18 cellular contexts compared by ENCODE assay signal in genomic region chr3:191301982-191302381, GRCh38. TPM values are rescaled to one million over a fixed set of nuclear protein-coding genes. Genes with fewer than 3 reads are reported as not detected.
DNase-seq lines count a peak whose midpoint lies in the region; ATAC-seq and TF ChIP-seq lines count a peak whose summit lies in the region.
"Had no signal": no experiment of that assay in that cellular context is flagged by ENCODE, and none has a peak within 500 bp of the region (broad histone marks: within the 10 kb centered on the region; RNA-seq: fewer than 3 reads in every experiment).

No MANE protein-coding gene starts in this region.

- H3K4me3 Mint-ChIP-seq in GM23338 (no peak overlapping the region), activated B cell treated with CpG ODN at 0.5 μM for 24 hours (no peak overlapping the region), memory B cell (peak overlapping the region; percentile 5)

- H3F3A ChIP-seq in GM23338 (replicated peaks; ENCODE audit: low read depth): no peaks in the 10 kb centered on the region

- H3K4me1 ChIP-seq in GM23338 (ENCODE audit: insufficient read depth): peaks cover 12% of the 10 kb centered on the region

- H3K4me3 ChIP-seq in GM23338: no peak overlapping the region
- H3K4me3 ChIP-seq: PC-9 had no signal

- H3K36me3 ChIP-seq in GM23338 (ENCODE audit: insufficient read depth): no peaks in the 10 kb centered on the region

- no peaks in the 10 kb centered on the region for H3K36me3 Mint-ChIP-seq in GM23338 (ENCODE audit: low read depth)
- peaks cover 2% of the 10 kb centered on the region for H3K36me3 Mint-ChIP-seq in activated B cell treated with CpG ODN at 0.5 μM for 24 hours (ENCODE audit: low read depth)
- H3K36me3 Mint-ChIP-seq in memory B cell: peaks cover 2% of the 10 kb centered on the region

- CTCF ChIA-PET in activated B cell treated with CpG ODN at 0.5 μM for 24 hours (lab: Charles Lee): no interaction called here

- TF ChIP-seq CTCF in GM23338 (conservative IDR thresholded peaks at IDR 0.05; ENCODE audit: low read depth in 2 of 2) (no peak), activated B cell treated with CpG ODN at 0.5 μM for 24 hours (IDR thresholded peaks at IDR 0.05) (no peak)

- intact Hi-C loops in activated B cell treated with CpG ODN at 0.5 μM for 24 hours (cut with micrococcal nuclease): loop anchor here (1.0 to 2.0 kb wide), 4 partner anchors 12 to 57 kb away; partner anchors contain the start of gene CCDC50

- POLR2A ChIA-PET in activated B cell treated with CpG ODN at 0.5 μM for 24 hours (lab: Charles Lee): interaction anchor here (1.1 to 2.0 kb wide), 4 partner anchors 27 to 57 kb away, joined by 3 to 33 read pairs (median 8); partner anchors contain the start of genes CCDC50 and UTS2B

- H3K27ac ChIP-seq in GM23338 (ENCODE audit: low read depth): no peak overlapping the region
- H3K27ac ChIP-seq: PC-9 had no signal

- H3K27ac Mint-ChIP-seq in GM23338 (no peak overlapping the region), activated B cell treated with CpG ODN at 0.5 μM for 24 hours (peak overlapping the region; percentile 97), memory B cell (peak overlapping the region; percentile 75)

- H3K9me2 ChIP-seq in GM23338 (ENCODE audit: insufficient read depth): no peaks in the 10 kb centered on the region

- H4K20me1 ChIP-seq in GM23338 (replicated peaks; ENCODE audit: insufficient read depth): no peaks in the 10 kb centered on the region

- no peaks in the 10 kb centered on the region for H3K27me3 ChIP-seq in GM23338 (ENCODE audit: insufficient read depth)

- DNase-seq in GM23338 (ENCODE audit: low spot score) (peak; percentile 73), activated B cell treated with CpG ODN at 0.5 μM for 24 hours (no peak), memory B cell (ENCODE audit: low spot score in 2 of 2) (no peak), NAMALWA (ENCODE audit: low spot score) (no peak)
- DNase-seq: C1 segment of cervical spinal cord, DMS79, HCEC 1CT, KG1, MV-4-11, NCI-H187, NCI-H2107, NCI-H510A treated with DMSO at 0.1 percent for 48 hours, NCI-H774 had no signal

- ATAC-seq in GM23338 (peak; percentile 84), activated B cell treated with CpG ODN at 0.5 μM for 24 hours (ENCODE audit: low read depth) (no peak), memory B cell (ENCODE audit: low read depth) (no peak), esophagus mucosa (no peak), HG03460 (IDR thresholded peaks at IDR 0.05; ENCODE audit: unreplicated experiment) (no peak), GM18870 (IDR thresholded peaks at IDR 0.05; ENCODE audit: unreplicated experiment) (no peak)
- ATAC-seq: HepG2 had no signal

- H3K9me3 Mint-ChIP-seq in GM23338 (no peaks in the 10 kb centered on the region), activated B cell treated with CpG ODN at 0.5 μM for 24 hours (peaks cover 5% of the 10 kb centered on the region), memory B cell (no peaks in the 10 kb centered on the region)

- H2AFZ ChIP-seq in GM23338: no peak overlapping the region
- H2AFZ ChIP-seq: PC-9 had no signal

- no peak overlapping the region for H3K4me2 ChIP-seq in GM23338
- H3K4me2 ChIP-seq: PC-9 had no signal

- H3K27me3 Mint-ChIP-seq in GM23338 (ENCODE audit: insufficient read depth, low read depth, poor library complexity): peaks cover 5% of the 10 kb centered on the region
- no peaks in the 10 kb centered on the region for H3K27me3 Mint-ChIP-seq in activated B cell treated with CpG ODN at 0.5 μM for 24 hours
- H3K27me3 Mint-ChIP-seq in memory B cell: no peaks in the 10 kb centered on the region

- no peaks in the 10 kb centered on the region for H3K79me2 ChIP-seq in GM23338 (replicated peaks; ENCODE audit: insufficient read depth)

- H3K4me1 Mint-ChIP-seq in GM23338 (peaks cover 22% of the 10 kb centered on the region), activated B cell treated with CpG ODN at 0.5 μM for 24 hours (peaks cover 33% of the 10 kb centered on the region), memory B cell (peaks cover 51% of the 10 kb centered on the region)

TF ChIP-seq in GM23338, 12 proteins besides CTCF, POLR2A, EP300 and RAD21 (continues in another document):
- TF ChIP-seq EZH2 (IDR thresholded peaks at IDR 0.05; ENCODE audit: low read depth, unreplicated experiment): no peak
- no peak for TF ChIP-seq NANOG (IDR thresholded peaks at IDR 0.05; ENCODE audit: borderline replicate concordance)
- no peak for TF ChIP-seq JUNB (IDR thresholded peaks at IDR 0.05; ENCODE audit: unreplicated experiment)
- TF ChIP-seq STAT1 (IDR thresholded peaks at IDR 0.05; ENCODE audit: unreplicated experiment): no peak
- no peak for TF ChIP-seq POLR2AphosphoS5 (IDR thresholded peaks at IDR 0.05; ENCODE audit: low read depth)
- TF ChIP-seq ZNF331 (CRISPR knock-in tag; IDR thresholded peaks at IDR 0.05; ENCODE audit: low read depth): no peak
- TF ChIP-seq, protein P1, sequence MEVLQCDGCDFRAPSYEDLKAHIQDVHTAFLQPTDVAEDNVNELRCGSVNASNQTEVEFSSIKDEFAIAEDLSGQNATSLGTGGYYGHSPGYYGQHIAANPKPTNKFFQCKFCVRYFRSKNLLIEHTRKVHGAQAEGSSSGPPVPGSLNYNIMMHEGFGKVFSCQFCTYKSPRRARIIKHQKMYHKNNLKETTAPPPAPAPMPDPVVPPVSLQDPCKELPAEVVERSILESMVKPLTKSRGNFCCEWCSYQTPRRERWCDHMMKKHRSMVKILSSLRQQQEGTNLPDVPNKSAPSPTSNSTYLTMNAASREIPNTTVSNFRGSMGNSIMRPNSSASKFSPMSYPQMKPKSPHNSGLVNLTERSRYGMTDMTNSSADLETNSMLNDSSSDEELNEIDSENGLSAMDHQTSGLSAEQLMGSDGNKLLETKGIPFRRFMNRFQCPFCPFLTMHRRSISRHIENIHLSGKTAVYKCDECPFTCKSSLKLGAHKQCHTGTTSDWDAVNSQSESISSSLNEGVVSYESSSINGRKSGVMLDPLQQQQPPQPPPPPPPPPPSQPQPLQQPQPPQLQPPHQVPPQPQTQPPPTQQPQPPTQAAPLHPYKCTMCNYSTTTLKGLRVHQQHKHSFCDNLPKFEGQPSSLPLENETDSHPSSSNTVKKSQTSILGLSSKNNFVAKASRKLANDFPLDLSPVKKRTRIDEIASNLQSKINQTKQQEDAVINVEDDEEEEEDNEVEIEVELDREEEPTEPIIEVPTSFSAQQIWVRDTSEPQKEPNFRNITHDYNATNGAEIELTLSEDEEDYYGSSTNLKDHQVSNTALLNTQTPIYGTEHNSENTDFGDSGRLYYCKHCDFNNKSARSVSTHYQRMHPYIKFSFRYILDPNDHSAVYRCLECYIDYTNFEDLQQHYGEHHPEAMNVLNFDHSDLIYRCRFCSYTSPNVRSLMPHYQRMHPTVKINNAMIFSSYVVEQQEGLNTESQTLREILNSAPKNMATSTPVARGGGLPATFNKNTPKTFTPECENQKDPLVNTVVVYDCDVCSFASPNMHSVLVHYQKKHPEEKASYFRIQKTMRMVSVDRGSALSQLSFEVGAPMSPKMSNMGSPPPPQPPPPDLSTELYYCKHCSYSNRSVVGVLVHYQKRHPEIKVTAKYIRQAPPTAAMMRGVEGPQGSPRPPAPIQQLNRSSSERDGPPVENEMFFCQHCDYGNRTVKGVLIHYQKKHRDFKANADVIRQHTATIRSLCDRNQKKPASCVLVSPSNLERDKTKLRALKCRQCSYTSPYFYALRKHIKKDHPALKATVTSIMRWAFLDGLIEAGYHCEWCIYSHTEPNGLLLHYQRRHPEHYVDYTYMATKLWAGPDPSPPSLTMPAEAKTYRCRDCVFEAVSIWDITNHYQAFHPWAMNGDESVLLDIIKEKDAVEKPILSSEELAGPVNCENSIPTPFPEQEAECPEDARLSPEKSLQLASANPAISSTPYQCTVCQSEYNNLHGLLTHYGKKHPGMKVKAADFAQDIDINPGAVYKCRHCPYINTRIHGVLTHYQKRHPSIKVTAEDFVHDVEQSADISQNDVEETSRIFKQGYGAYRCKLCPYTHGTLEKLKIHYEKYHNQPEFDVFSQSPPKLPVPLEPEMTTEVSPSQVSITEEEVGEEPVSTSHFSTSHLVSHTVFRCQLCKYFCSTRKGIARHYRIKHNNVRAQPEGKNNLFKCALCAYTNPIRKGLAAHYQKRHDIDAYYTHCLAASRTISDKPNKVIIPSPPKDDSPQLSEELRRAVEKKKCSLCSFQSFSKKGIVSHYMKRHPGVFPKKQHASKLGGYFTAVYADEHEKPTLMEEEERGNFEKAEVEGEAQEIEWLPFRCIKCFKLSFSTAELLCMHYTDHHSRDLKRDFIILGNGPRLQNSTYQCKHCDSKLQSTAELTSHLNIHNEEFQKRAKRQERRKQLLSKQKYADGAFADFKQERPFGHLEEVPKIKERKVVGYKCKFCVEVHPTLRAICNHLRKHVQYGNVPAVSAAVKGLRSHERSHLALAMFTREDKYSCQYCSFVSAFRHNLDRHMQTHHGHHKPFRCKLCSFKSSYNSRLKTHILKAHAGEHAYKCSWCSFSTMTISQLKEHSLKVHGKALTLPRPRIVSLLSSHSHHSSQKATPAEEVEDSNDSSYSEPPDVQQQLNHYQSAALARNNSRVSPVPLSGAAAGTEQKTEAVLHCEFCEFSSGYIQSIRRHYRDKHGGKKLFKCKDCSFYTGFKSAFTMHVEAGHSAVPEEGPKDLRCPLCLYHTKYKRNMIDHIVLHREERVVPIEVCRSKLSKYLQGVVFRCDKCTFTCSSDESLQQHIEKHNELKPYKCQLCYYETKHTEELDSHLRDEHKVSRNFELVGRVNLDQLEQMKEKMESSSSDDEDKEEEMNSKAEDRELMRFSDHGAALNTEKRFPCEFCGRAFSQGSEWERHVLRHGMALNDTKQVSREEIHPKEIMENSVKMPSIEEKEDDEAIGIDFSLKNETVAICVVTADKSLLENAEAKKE (CRISPR knock-in tag; IDR thresholded peaks at IDR 0.05): no peak
- no peak for TF ChIP-seq ZNF114 (CRISPR knock-in tag; IDR thresholded peaks at IDR 0.05)

RNA-seq across cellular contexts. Expression of gene CCDC50, which starts 27.2 kb away (rescaled TPM):
- total RNA-seq in GM23338 (2014; rRNA removed; shearing (Covaris generic)): 25.4 and 28.3 TPM in 2 replicates
- 20.7 and 22.4 TPM in 2 replicates for polyA plus RNA-seq in GM23338 (2016; fragmentation: Nextera tagmentation; extraction: Ambion mirVana)
- 144 and 153 TPM in 2 replicates for total RNA-seq in activated B cell treated with CpG ODN at 0.5 μM for 24 hours
- 18.7 TPM for total RNA-seq in esophagus mucosa

RNA-seq across cellular contexts. Expression of gene UTS2B, which starts 28.3 kb away (rescaled TPM):
- total RNA-seq in GM23338 (2014; rRNA removed; shearing (Covaris generic)): not detected in 2 replicates
- polyA plus RNA-seq in GM23338 (2016; fragmentation: Nextera tagmentation; extraction: Ambion mirVana): 0.21 TPM in 1 of 2 replicates, not detected in the other
- total RNA-seq in activated B cell treated with CpG ODN at 0.5 μM for 24 hours (1.9 and 2.1 TPM in 2 replicates), esophagus mucosa (not detected)
